In the genomic region with DNA sequence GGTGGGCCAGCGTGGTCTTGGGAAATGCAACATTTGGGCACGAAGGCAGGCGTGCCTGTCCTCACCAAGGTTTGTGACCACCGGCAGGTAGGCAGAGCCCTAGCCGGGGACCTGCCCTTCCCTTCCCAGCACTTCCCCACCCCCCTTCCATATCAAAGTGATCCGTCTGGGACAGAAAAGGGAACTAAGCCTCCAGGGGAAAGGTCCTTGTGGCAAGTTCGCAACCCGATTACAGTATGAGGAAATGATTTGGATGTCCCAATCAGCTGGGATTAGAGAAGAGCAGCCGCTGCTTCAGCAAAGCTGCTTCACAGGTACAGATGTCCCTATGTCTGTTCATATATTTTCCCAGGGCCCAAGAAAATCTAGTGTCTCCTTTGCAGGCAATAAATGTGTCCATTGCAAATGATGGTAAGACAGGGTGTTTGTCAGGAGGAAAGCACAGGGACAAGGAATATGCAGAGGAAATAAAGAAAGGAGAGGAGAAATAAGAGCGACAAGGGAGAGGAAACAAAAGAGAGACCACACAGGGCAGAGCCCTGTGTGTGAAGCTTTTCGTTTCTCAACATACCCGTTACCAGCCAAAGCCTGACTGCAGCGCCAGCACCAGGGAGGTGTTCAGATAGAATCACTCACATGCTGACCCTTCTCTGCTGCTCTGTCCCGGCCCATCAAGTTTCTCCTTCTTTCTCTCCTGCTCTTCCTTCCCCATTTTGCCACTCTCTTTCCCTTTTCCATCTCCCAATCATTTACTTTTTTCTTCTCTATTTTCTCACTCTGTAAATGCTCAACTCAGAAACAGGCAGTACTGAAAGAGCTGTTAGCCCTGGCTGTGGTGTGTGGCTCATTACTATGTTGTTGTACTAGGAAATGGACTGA, we compare ENCODE assay signal across 15 cellular contexts. TPM values are rescaled to one million over a fixed set of nuclear protein-coding genes. Genes with fewer than 3 reads are reported as not detected.
DNase-seq lines count a peak whose midpoint lies in the region; ATAC-seq and TF ChIP-seq lines count a peak whose summit lies in the region.
"Had no signal": no experiment of that assay in that cellular context is flagged by ENCODE, and none has a peak within 500 bp of the region (broad histone marks: within the 10 kb centered on the region; RNA-seq: fewer than 3 reads in every experiment).

No MANE protein-coding gene starts in this region.

- no peaks in the 10 kb centered on the region for H3K79me1 ChIP-seq in mesendoderm (ENCODE audit: low read length)

- no peak overlapping the region for H3K4me2 ChIP-seq in mesendoderm (ENCODE audit: low read length)
- H3K4me2 ChIP-seq: hepatocyte, smooth muscle cell had no signal

- no peak overlapping the region for H3K18ac ChIP-seq in mesendoderm (ENCODE audit: low read length)

- no peak overlapping the region for H2BK15ac ChIP-seq in mesendoderm (replicated peaks; ENCODE audit: low read depth)

- H3K4me1 ChIP-seq in mesendoderm (ENCODE audit: control insufficient read depth, low read depth, low read length) (peaks cover 2% of the 10 kb centered on the region), gastroesophageal sphincter (no peaks in the 10 kb centered on the region)
- H3K4me1 ChIP-seq: thyroid gland had no signal

- no peak overlapping the region for H2BK5ac ChIP-seq in mesendoderm (ENCODE audit: low read length)

- H3K36me3 ChIP-seq in H7 (replicated peaks; ENCODE audit: control insufficient read depth, insufficient read depth, low read length) (no peaks in the 10 kb centered on the region), WERI-Rb-1 (no peaks in the 10 kb centered on the region), mesendoderm (ENCODE audit: control insufficient read depth, insufficient read depth, low read length) (no peaks in the 10 kb centered on the region), gastroesophageal sphincter (no peaks in the 10 kb centered on the region)
- H3K36me3 ChIP-seq: thyroid gland had no signal

- no peak for TF ChIP-seq CTCF in WERI-Rb-1 (IDR thresholded peaks at IDR 0.05; ENCODE audit: low read depth, low read length)
- no peak for TF ChIP-seq CTCF in omental fat pad (IDR thresholded peaks at IDR 0.05)
- TF ChIP-seq CTCF in gastroesophageal sphincter (IDR thresholded peaks at IDR 0.05) = no peak

- no peak for ATAC-seq in omental fat pad (ENCODE audit: low FRiP score)
- ATAC-seq in gastroesophageal sphincter = no peak
- ATAC-seq: activated CD4-positive, CD25-positive, alpha-beta regulatory T cell treated with anti-CD3 and anti-CD28 coated beads, Interleukin-2, amount 50 U/mL, for 24 hours; HCT116 had no signal

- no peak overlapping the region for H3K9ac ChIP-seq in mesendoderm (ENCODE audit: low read length)

- H3K27ac ChIP-seq in WERI-Rb-1 (no peak overlapping the region), mesendoderm (ENCODE audit: low read depth, low read length) (no peak overlapping the region), gastroesophageal sphincter (no peak overlapping the region)
- H3K27ac ChIP-seq: hepatocyte, thyroid gland had no signal

- no peak overlapping the region for H4K8ac ChIP-seq in mesendoderm (ENCODE audit: low read depth, low read length)

- H3K4ac ChIP-seq in mesendoderm (ENCODE audit: low read depth, low read length) = no peak overlapping the region

- H3K9me3 ChIP-seq in WERI-Rb-1 (ENCODE audit: severe bottlenecking) = no peaks in the 10 kb centered on the region
- no peaks in the 10 kb centered on the region for H3K9me3 ChIP-seq in gastroesophageal sphincter
- H3K9me3 ChIP-seq: thyroid gland had no signal

- H3K79me2 ChIP-seq in mesendoderm (ENCODE audit: control insufficient read depth, insufficient read depth, low read length) = no peaks in the 10 kb centered on the region
- H3K79me2 ChIP-seq: hepatocyte had no signal

- no peak overlapping the region for H3K23ac ChIP-seq in mesendoderm (ENCODE audit: low read length)

- no peak for TF ChIP-seq EP300 in gastroesophageal sphincter (IDR thresholded peaks at IDR 0.05)

- H2AK5ac ChIP-seq in mesendoderm (ENCODE audit: low read length) = no peak overlapping the region

- H2BK120ac ChIP-seq in mesendoderm (ENCODE audit: low read depth, low read length) = no peak overlapping the region

- no peak overlapping the region for H4K5ac ChIP-seq in mesendoderm (ENCODE audit: low read length)

- TF ChIP-seq POLR2A in gastroesophageal sphincter (IDR thresholded peaks at IDR 0.05) = no peak

- peak overlapping the region; percentile 17 for H3K56ac ChIP-seq in mesendoderm (ENCODE audit: low read length)

- H3K27me3 ChIP-seq in H7 (ENCODE audit: control insufficient read depth, insufficient read depth, low read length) = no peaks in the 10 kb centered on the region; the same call in 1 of the 2 replicates
- no peaks in the 10 kb centered on the region for H3K27me3 ChIP-seq in WERI-Rb-1 (ENCODE audit: insufficient read depth, low read depth, severe bottlenecking)
- H3K27me3 ChIP-seq in mesendoderm (ENCODE audit: insufficient read depth, low read length, poor library complexity) = no peaks in the 10 kb centered on the region
- H3K27me3 ChIP-seq in gastroesophageal sphincter = peaks cover 3% of the 10 kb centered on the region
- H3K27me3 ChIP-seq: hepatocyte, thyroid gland had no signal

- WGBS in mesendoderm (ENCODE audit: extremely low coverage, insufficient coverage, low lambda C conversion rate) = no CpG with 5 or more reads among the region's 14 CpGs
- 55 to 80% methylated on average over 4 to 8 of the region's 14 CpGs for WGBS in gastroesophageal sphincter (ENCODE audit: low coverage in 1 of 2), 2 donors

- DNase-seq in H7 = peak; percentile 33
- peak; percentile 56 to 81 for DNase-seq in NOMO-1 (lab: John Stamatoyannopoulos, UW; ENCODE audit: unreplicated experiment in 2 of 2)
- peak; percentile 47 for DNase-seq in WERI-Rb-1
- peak; percentile 43 for DNase-seq in mesendoderm
- DNase-seq in DMS79 (lab: John Stamatoyannopoulos, UW) = no peak
- DNase-seq in cerebellar cortex (ENCODE audit: low spot score) = no peak
- no peak for DNase-seq in omental fat pad (ENCODE audit: low spot score)
- DNase-seq: NCI-H187, NCI-H446 treated with DMSO at 0.1 percent for 48 hours had no signal

- H3K4me3 ChIP-seq in H7 (ENCODE audit: insufficient read depth, low read depth, low read length) = no peak overlapping the region
- no peak overlapping the region for H3K4me3 ChIP-seq in WERI-Rb-1 (ENCODE audit: low read depth, low read length)
- no peak overlapping the region for H3K4me3 ChIP-seq in mesendoderm (ENCODE audit: low read length)
- H3K4me3 ChIP-seq in gastroesophageal sphincter = no peak overlapping the region
- H3K4me3 ChIP-seq: hepatocyte, smooth muscle cell, thyroid gland had no signal

RNA-seq across cellular contexts. Expression of a gene that starts 17.4 kb away (rescaled TPM):
- 14.5 and 19.5 TPM in 2 replicates for total RNA-seq in H7 (2014; rRNA removed; shearing (Covaris generic))
- polyA plus RNA-seq in mesendoderm (2013, experiment 1 of 2) = 11.6 TPM
- 10.6 TPM for polyA plus RNA-seq in mesendoderm (2013, experiment 2 of 2)
- total RNA-seq in omental fat pad (10 to 100 TPM; 31.0 to 56.7 (median 50.0) TPM), gastroesophageal sphincter (10 to 100 TPM; 43.3 to 65.4 (median 63.0) TPM)

Comparison
In these comparisons a context has a peak if more than half of its experiments do, and no peak if none do; other contexts are left out.
1. DNase-seq: peak in H7 (single experiment), NOMO-1 (2 of 2), WERI-Rb-1 (single experiment) and mesendoderm (single experiment); none in DMS79 (single experiment), cerebellar cortex (single experiment) and omental fat pad (single experiment).